Comparison of ENCODE assay signal across 1 cellular context in the genomic region with DNA sequence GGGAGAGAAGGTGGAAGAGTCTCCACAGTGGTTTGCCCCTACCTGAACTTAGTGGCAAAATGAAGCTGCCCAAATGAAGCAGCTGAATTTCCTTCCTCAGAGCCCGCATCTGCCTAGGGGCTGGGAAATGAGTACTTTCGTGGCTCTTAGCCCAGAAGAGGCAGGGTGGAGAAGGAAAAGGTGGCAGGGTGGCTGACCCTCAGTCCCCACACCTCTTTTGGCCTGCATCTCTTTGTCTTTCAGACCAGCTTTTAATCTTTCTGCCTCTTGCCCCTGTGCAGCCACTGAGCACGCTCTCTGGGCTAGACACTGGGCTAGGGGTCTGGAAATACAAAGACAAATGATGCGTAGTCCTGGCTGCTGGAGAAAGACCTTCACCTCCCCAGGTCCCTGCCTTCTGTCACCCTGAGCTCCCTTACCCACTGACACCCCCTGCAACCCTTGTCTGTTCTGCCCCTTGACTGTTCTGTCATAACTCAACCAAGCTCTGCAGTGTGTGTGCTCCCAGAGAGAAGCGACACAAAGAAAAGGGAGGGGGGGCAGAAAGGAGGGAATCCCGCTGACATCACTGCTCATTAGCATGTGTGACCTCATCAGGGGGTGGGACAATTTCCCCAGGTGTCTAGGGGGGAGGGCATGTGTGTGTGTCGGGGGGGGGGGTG.
TF ChIP-seq lines count a peak whose summit lies in the region.

No MANE protein-coding gene starts in this region.

TF ChIP-seq in GM12878, 131 proteins besides CTCF, POLR2A, EP300 and RAD21:
- TF ChIP-seq CREB1 (IDR thresholded peaks at IDR 0.05; ENCODE audit: low read depth) (peak; percentile 66), POLR2AphosphoS2 (IDR thresholded peaks at IDR 0.05; ENCODE audit: low read depth, low read length) (0 out of 2 replicates have a peak, but pooled peaks have one; percentile 9)
- TF ChIP-seq, protein P1, sequence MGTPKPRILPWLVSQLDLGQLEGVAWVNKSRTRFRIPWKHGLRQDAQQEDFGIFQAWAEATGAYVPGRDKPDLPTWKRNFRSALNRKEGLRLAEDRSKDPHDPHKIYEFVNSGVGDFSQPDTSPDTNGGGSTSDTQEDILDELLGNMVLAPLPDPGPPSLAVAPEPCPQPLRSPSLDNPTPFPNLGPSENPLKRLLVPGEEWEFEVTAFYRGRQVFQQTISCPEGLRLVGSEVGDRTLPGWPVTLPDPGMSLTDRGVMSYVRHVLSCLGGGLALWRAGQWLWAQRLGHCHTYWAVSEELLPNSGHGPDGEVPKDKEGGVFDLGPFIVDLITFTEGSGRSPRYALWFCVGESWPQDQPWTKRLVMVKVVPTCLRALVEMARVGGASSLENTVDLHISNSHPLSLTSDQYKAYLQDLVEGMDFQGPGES (IDR thresholded peaks at IDR 0.05): no peak
